ENCODE assay signal across 27 cellular contexts in genomic region chr13:57044910-57045309, GRCh38.
"Had no signal": no experiment of that assay in that cellular context is flagged by ENCODE, and none has a peak within 500 bp of the region (broad histone marks: within the 10 kb centered on the region; RNA-seq: fewer than 3 reads in every experiment).

No MANE protein-coding gene starts in this region.

- H3K4me3 ChIP-seq: colonic mucosa, coronary artery, dorsolateral prefrontal cortex, esophagus muscularis mucosa, esophagus squamous epithelium, gastrocnemius medialis, gastroesophageal sphincter, heart left ventricle had no signal

- H3K27me3 ChIP-seq: colonic mucosa, dorsolateral prefrontal cortex, esophagus muscularis mucosa, esophagus squamous epithelium, foreskin keratinocyte, gastrocnemius medialis, gastroesophageal sphincter, heart left ventricle had no signal

- ATAC-seq: effector memory CD8-positive, alpha-beta T cell; esophagus mucosa; foreskin keratinocyte; gastrocnemius medialis; gastroesophageal sphincter; heart left ventricle had no signal

- H3K27ac ChIP-seq: colonic mucosa, coronary artery, dorsolateral prefrontal cortex, epithelial cell of prostate, esophagus muscularis mucosa, esophagus squamous epithelium, foreskin keratinocyte, gastrocnemius medialis, gastroesophageal sphincter, heart left ventricle had no signal

- H3K36me3 ChIP-seq: colonic mucosa, esophagus muscularis mucosa, esophagus squamous epithelium, gastrocnemius medialis, gastroesophageal sphincter, heart left ventricle had no signal

- H3K9me3 ChIP-seq: colonic mucosa, gastrocnemius medialis had no signal

- H3K4me1 ChIP-seq: colonic mucosa, esophagus squamous epithelium, foreskin keratinocyte, gastrocnemius medialis, gastroesophageal sphincter, heart left ventricle had no signal

- FAIRE-seq: colon, endometrium, endothelial cell of umbilical vein, frontal cortex had no signal

- DNase-seq: colonic mucosa; cortex of kidney; dermis blood vessel endothelial cell; dorsolateral prefrontal cortex; effector CD4-positive, alpha-beta T cell; effector CD8-positive, alpha-beta T cell; effector memory CD4-positive, alpha-beta T cell; effector memory CD8-positive, alpha-beta T cell; endodermal cell; erythroblast; esophagus squamous epithelium; foreskin fibroblast; foreskin keratinocyte; foreskin melanocyte; gastrocnemius medialis; glutamatergic neuron; head of caudate nucleus; heart left ventricle had no signal
